Comparison of ENCODE assay signal across 10 cellular contexts in the genomic region with DNA sequence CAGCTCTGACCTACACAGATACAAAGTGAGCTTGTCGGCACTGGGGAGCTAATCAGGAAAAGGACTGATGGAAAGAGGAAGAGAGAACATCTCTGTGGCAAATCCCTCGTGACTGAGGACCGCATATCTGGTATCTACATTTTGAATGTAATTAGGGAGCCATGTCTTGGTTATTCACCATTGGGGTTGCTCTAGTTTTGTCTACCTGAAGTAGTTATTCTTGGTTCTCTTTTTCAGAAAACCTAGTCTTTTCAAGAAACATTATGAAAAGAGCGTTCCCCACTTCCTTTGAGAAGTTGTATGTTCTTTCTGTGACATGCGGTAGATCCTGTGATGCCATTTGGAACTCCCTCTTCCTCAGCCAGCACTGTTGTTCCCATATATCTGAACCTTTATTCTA.
DNase-seq lines count a peak whose midpoint lies in the region; ATAC-seq and TF ChIP-seq lines count a peak whose summit lies in the region.
"Had no signal": no experiment of that assay in that cellular context is flagged by ENCODE, and none has a peak within 500 bp of the region (broad histone marks: within the 10 kb centered on the region; RNA-seq: fewer than 3 reads in every experiment).

No MANE protein-coding gene starts in this region.

- H3K9me3 Mint-ChIP-seq in natural killer cell treated with Interleukin-12 subunit alpha and Interleukin-12 subunit beta and Interleukin-15 and Interleukin-18, amount 100 ng/mL, for 72 hours: peaks cover 8% of the 10 kb centered on the region

- TF ChIP-seq POLR2A in breast epithelium (IDR thresholded peaks at IDR 0.05): no peak

- peak overlapping the region; percentile 89 to 95 for H3K27ac Mint-ChIP-seq in natural killer cell treated with Interleukin-12 subunit alpha and Interleukin-12 subunit beta and Interleukin-15 and Interleukin-18, amount 100 ng/mL, for 72 hours

- H3K27me3 Mint-ChIP-seq in natural killer cell treated with Interleukin-12 subunit alpha and Interleukin-12 subunit beta and Interleukin-15 and Interleukin-18, amount 100 ng/mL, for 72 hours: no peaks in the 10 kb centered on the region

- peaks cover 65 to 75% of the 10 kb centered on the region in 2 donors for H3K4me1 Mint-ChIP-seq in natural killer cell treated with Interleukin-12 subunit alpha and Interleukin-12 subunit beta and Interleukin-15 and Interleukin-18, amount 100 ng/mL, for 72 hours (ENCODE audit: low read depth in 2 of 2)

- peaks cover 0 to 4% of the 10 kb centered on the region in 2 donors for H3K4me1 ChIP-seq in breast epithelium

- H3K4me3 Mint-ChIP-seq in natural killer cell treated with Interleukin-12 subunit alpha and Interleukin-12 subunit beta and Interleukin-15 and Interleukin-18, amount 100 ng/mL, for 72 hours: peak overlapping the region; percentile 75

- DNase-seq in NOMO-1 (lab: John Stamatoyannopoulos, UW; ENCODE audit: unreplicated experiment in 2 of 2) (peak; percentile 29 to 67), NOMO-1 treated with dmso at 0.1 percent for 144 hours (lab: John Stamatoyannopoulos, UW; ENCODE audit: unreplicated experiment) (no peak), NOMO-1 treated with DMSO at 0.1 percent for 48 hours (lab: John Stamatoyannopoulos, UW; ENCODE audit: unreplicated experiment) (peak; percentile 77), breast epithelium (ENCODE audit: low spot score in 2 of 2) (no peak), NCI-H2227 treated with DMSO at 0.1 percent for 48 hours (lab: John Stamatoyannopoulos, UW) (no peak), NCI-H187 (lab: John Stamatoyannopoulos, UW) (no peak)
- DNase-seq in natural killer cell treated with Interleukin-12 subunit alpha and Interleukin-12 subunit beta and Interleukin-15 and Interleukin-18, amount 100 ng/mL, for 72 hours (ENCODE audit: low spot score): no peak
- DNase-seq: IMR-90 had no signal

- intact Hi-C loops in breast epithelium (cut with DNase I; ENCODE audit: low total_unique reads): no loop called here

- peak; percentile 77 for ATAC-seq in HG02610 (IDR thresholded peaks at IDR 0.05; ENCODE audit: unreplicated experiment)
- peak in 1 of 2 donors; percentile 22 for ATAC-seq in natural killer cell treated with Interleukin-12 subunit alpha and Interleukin-12 subunit beta and Interleukin-15 and Interleukin-18, amount 100 ng/mL, for 72 hours

- no peak overlapping the region for H3K4me3 ChIP-seq in breast epithelium

- H3K36me3 ChIP-seq in breast epithelium: no peaks in the 10 kb centered on the region

- H3K9me3 ChIP-seq in breast epithelium: no peaks in the 10 kb centered on the region

- H3K36me3 Mint-ChIP-seq in natural killer cell treated with Interleukin-12 subunit alpha and Interleukin-12 subunit beta and Interleukin-15 and Interleukin-18, amount 100 ng/mL, for 72 hours: peaks cover 23% of the 10 kb centered on the region

- no peak for TF ChIP-seq CTCF in breast epithelium (IDR thresholded peaks at IDR 0.05)

- H3K27ac ChIP-seq in breast epithelium: no peak overlapping the region
- H3K27ac ChIP-seq: 22Rv1 had no signal

- H3K27me3 ChIP-seq in breast epithelium: no peaks in the 10 kb centered on the region

Comparison
In these comparisons a context has a peak if more than half of its experiments do, and no peak if none do; other contexts are left out.
1. DNase-seq: peak in NOMO-1 (2 of 2) and NOMO-1 treated with DMSO at 0.1 percent for 48 hours (single experiment); none in NOMO-1 treated with dmso at 0.1 percent for 144 hours (single experiment), natural killer cell treated with Interleukin-12 subunit alpha and Interleukin-12 subunit beta and Interleukin-15 and Interleukin-18, amount 100 ng/mL, for 72 hours (single experiment), breast epithelium (0 of 2), NCI-H2227 treated with DMSO at 0.1 percent for 48 hours (single experiment) and NCI-H187 (0 of 2).